Comparison of ENCODE assay signal across 13 cellular contexts in genomic region chr17:3956983-3957382, GRCh38. TPM values are rescaled to one million over a fixed set of nuclear protein-coding genes. Genes with fewer than 3 reads are reported as not detected.
A peak's percentile ranks its signal among the peaks of the same experiment; 100 is the strongest.
DNase-seq lines count a peak whose midpoint lies in the region; ATAC-seq and TF ChIP-seq lines count a peak whose summit lies in the region.
"Had no signal": no experiment of that assay in that cellular context is flagged by ENCODE, and none has a peak within 500 bp of the region (broad histone marks: within the 10 kb centered on the region; RNA-seq: fewer than 3 reads in every experiment).

No MANE protein-coding gene starts in this region.

- intact Hi-C loops in natural killer cell (cut with micrococcal nuclease), result no loop called here

- DNase-seq in natural killer cell, result no peak
- DNase-seq in natural killer cell treated with Interleukin-12 subunit alpha and Interleukin-12 subunit beta and Interleukin-15 and Interleukin-18, amount 100 ng/mL, for 72 hours (ENCODE audit: low spot score), result no peak
- peak; percentile 52 for DNase-seq in NCI-H2107 (lab: John Stamatoyannopoulos, UW)
- no peak for DNase-seq in type B pancreatic cell (ENCODE audit: extremely low spot score, unreplicated experiment)
- no peak for DNase-seq in SW480 (ENCODE audit: low spot score)
- no peak for DNase-seq in NCI-H446 (lab: John Stamatoyannopoulos, UW)
- no peak for DNase-seq in activated CD4-positive, alpha-beta T cell treated with anti-CD3 and anti-CD28 coated beads for 48 hours
- DNase-seq: activated CD8-positive, alpha-beta memory T cell treated with anti-CD3 and anti-CD28 coated beads for 24 hours; NCI-H1105; stomach had no signal

- H3K9me3 Mint-ChIP-seq in natural killer cell (no peaks in the 10 kb centered on the region), type B pancreatic cell (no peaks in the 10 kb centered on the region)
- H3K9me3 Mint-ChIP-seq in natural killer cell treated with Interleukin-12 subunit alpha and Interleukin-12 subunit beta and Interleukin-15 and Interleukin-18, amount 100 ng/mL, for 72 hours, result no peaks in the 10 kb centered on the region
- no peaks in the 10 kb centered on the region for H3K9me3 Mint-ChIP-seq in activated naive CD8-positive, alpha-beta T cell (ENCODE audit: low read depth)

- TF ChIP-seq CTCF in natural killer cell (IDR thresholded peaks at IDR 0.05) (no peak), type B pancreatic cell (conservative IDR thresholded peaks at IDR 0.05) (no peak)

- no peak for ATAC-seq in natural killer cell
- no peak for ATAC-seq in natural killer cell treated with Interleukin-12 subunit alpha and Interleukin-12 subunit beta and Interleukin-15 and Interleukin-18, amount 100 ng/mL, for 72 hours
- ATAC-seq: HCT116 had no signal

- no peaks in the 10 kb centered on the region for H3K27me3 Mint-ChIP-seq in natural killer cell (ENCODE audit: low read depth in 2 of 2)
- H3K27me3 Mint-ChIP-seq in natural killer cell treated with Interleukin-12 subunit alpha and Interleukin-12 subunit beta and Interleukin-15 and Interleukin-18, amount 100 ng/mL, for 72 hours, result no peaks in the 10 kb centered on the region
- no peaks in the 10 kb centered on the region for H3K27me3 Mint-ChIP-seq in activated naive CD8-positive, alpha-beta T cell
- H3K27me3 Mint-ChIP-seq in type B pancreatic cell, result peaks cover 18% of the 10 kb centered on the region

- H3K36me3 Mint-ChIP-seq in natural killer cell, result no peaks in the 10 kb centered on the region
- H3K36me3 Mint-ChIP-seq in natural killer cell treated with Interleukin-12 subunit alpha and Interleukin-12 subunit beta and Interleukin-15 and Interleukin-18, amount 100 ng/mL, for 72 hours, result no peaks in the 10 kb centered on the region
- no peaks in the 10 kb centered on the region for H3K36me3 Mint-ChIP-seq in activated naive CD8-positive, alpha-beta T cell
- H3K36me3 Mint-ChIP-seq in type B pancreatic cell, result no peaks in the 10 kb centered on the region

- peaks cover 41 to 64% of the 10 kb centered on the region in 2 donors for H3K4me1 Mint-ChIP-seq in natural killer cell
- H3K4me1 Mint-ChIP-seq in natural killer cell treated with Interleukin-12 subunit alpha and Interleukin-12 subunit beta and Interleukin-15 and Interleukin-18, amount 100 ng/mL, for 72 hours (ENCODE audit: low read depth in 2 of 2), result peaks cover 39 to 40% of the 10 kb centered on the region in 2 donors
- H3K4me1 Mint-ChIP-seq in activated naive CD8-positive, alpha-beta T cell (ENCODE audit: low read depth), result peaks cover 51% of the 10 kb centered on the region
- H3K4me1 Mint-ChIP-seq in type B pancreatic cell (ENCODE audit: unreplicated experiment), result peaks cover 23% of the 10 kb centered on the region

- peak overlapping the region; percentile 60 to 81 for H3K27ac Mint-ChIP-seq in natural killer cell
- H3K27ac Mint-ChIP-seq in natural killer cell treated with Interleukin-12 subunit alpha and Interleukin-12 subunit beta and Interleukin-15 and Interleukin-18, amount 100 ng/mL, for 72 hours, result peak overlapping the region in 1 of 2 donors; percentile 83
- peak overlapping the region; percentile 41 for H3K27ac Mint-ChIP-seq in activated naive CD8-positive, alpha-beta T cell
- peak overlapping the region; percentile 44 for H3K27ac Mint-ChIP-seq in type B pancreatic cell

- H3K4me3 Mint-ChIP-seq in natural killer cell, result no peak overlapping the region
- H3K4me3 Mint-ChIP-seq in natural killer cell treated with Interleukin-12 subunit alpha and Interleukin-12 subunit beta and Interleukin-15 and Interleukin-18, amount 100 ng/mL, for 72 hours, result no peak overlapping the region
- peak overlapping the region; percentile 38 for H3K4me3 Mint-ChIP-seq in activated naive CD8-positive, alpha-beta T cell
- no peak overlapping the region for H3K4me3 Mint-ChIP-seq in type B pancreatic cell

RNA-seq across cellular contexts. Expression of gene ATP2A3, which starts 7.3 kb away (rescaled TPM):
- total RNA-seq in natural killer cell (100 to 1,000 TPM; 326 to 397 (median 377) TPM), type B pancreatic cell (ENCODE audit: low replicate concordance) (33.2 and 58.6 TPM in 2 replicates)
- 100 to 1,000 TPM; 125 to 234 TPM for total RNA-seq in natural killer cell treated with Interleukin-12 subunit alpha and Interleukin-12 subunit beta and Interleukin-15 and Interleukin-18, amount 100 ng/mL, for 72 hours

RNA-seq across cellular contexts. Expression of gene P2RX1, which starts 40.7 kb away (rescaled TPM):
- 10 to 100 TPM in 2 of 3 donors, 1 to 10 TPM in 1; 2.3 to 15.3 (median 13.4) TPM for total RNA-seq in natural killer cell
- 1 to 10 TPM; 3.9 TPM for total RNA-seq in natural killer cell treated with Interleukin-12 subunit alpha and Interleukin-12 subunit beta and Interleukin-15 and Interleukin-18, amount 100 ng/mL, for 72 hours
- total RNA-seq in type B pancreatic cell (ENCODE audit: low replicate concordance), result 0.36 TPM in 1 of 2 replicates, not detected in the other
- total RNA-seq: pulmonary artery endothelial cell had no signal
